In genomic region chr6:36196049-36196879, GRCh38 we compare ENCODE assay signal across 8 cellular contexts. TPM values are rescaled to one million over a fixed set of nuclear protein-coding genes. Genes with fewer than 3 reads are reported as not detected.
DNase-seq lines count a peak whose midpoint lies in the region; TF ChIP-seq lines count a peak whose summit lies in the region.

Gene BRPF3, plus strand, starts transcription at chr6:36196744. Its CDS starts 3,579 bp downstream, at chr6:36200323.

- H3K9ac ChIP-seq in GM23248 = peak within 1 kb of the TSS; percentile 94

- no peaks in the 10 kb centered on the region for H3K27me3 ChIP-seq in GM23248 (replicated peaks; ENCODE audit: insufficient read depth)

- H3K27ac Mint-ChIP-seq in activated naive CD4-positive, alpha-beta T cell treated with anti-CD3 and anti-CD28 coated beads for 36 hours = peak within 1 kb of the TSS; percentile 93

- H3F3A ChIP-seq in GM23248 (ENCODE audit: insufficient read depth) = peaks cover 6% of the 10 kb centered on the region; the same call in 1 of the 2 replicates

- H3K4me3 Mint-ChIP-seq in activated naive CD4-positive, alpha-beta T cell treated with anti-CD3 and anti-CD28 coated beads for 36 hours = peak within 1 kb of the TSS; percentile 89

- peaks cover 41% of the 10 kb centered on the region for H3K79me2 ChIP-seq in GM23248 (ENCODE audit: insufficient read depth)

- DNase-seq in DMS79 (lab: John Stamatoyannopoulos, UW) (peak; percentile 68), GM23248 (peak; percentile 86), M059J (ENCODE audit: low read depth) (peak; percentile 72), SK-MEL-5 (ENCODE audit: low read depth, low spot score) (peak; percentile 61), germinal center (ENCODE audit: low spot score) (peak; percentile 84), non-pigmented ciliary epithelial cell (ENCODE audit: low read depth) (peak; percentile 4)
- DNase-seq in activated naive CD4-positive, alpha-beta T cell treated with anti-CD3 and anti-CD28 coated beads for 36 hours = peak; percentile 79

- H3K9me3 Mint-ChIP-seq in activated naive CD4-positive, alpha-beta T cell treated with anti-CD3 and anti-CD28 coated beads for 36 hours = peaks cover 1% of the 10 kb centered on the region

- 1 to 2% methylated on average over 51 to 64 of the region's 81 CpGs for WGBS in GM23248 (ENCODE audit: low coverage in 1 of 2, low lambda C conversion rate in 2 of 2, missing lambda C conversion rate in 2 of 2), 2 experiments

- intact Hi-C loops in activated naive CD4-positive, alpha-beta T cell treated with anti-CD3 and anti-CD28 coated beads for 36 hours (cut with micrococcal nuclease) = loop anchor here (1.0 to 5.0 kb wide), 5 partner anchors 65 to 161 kb away; no protein-coding TSS in a partner anchor

- H3K4me3 ChIP-seq in GM23248 = peak within 1 kb of the TSS; percentile 85

- peak within 1 kb of the TSS; percentile 71 for H3K27ac ChIP-seq in GM23248

- peak within 1 kb of the TSS; percentile 91 for H2AFZ ChIP-seq in GM23248

- peaks cover 35% of the 10 kb centered on the region for H3K4me1 Mint-ChIP-seq in activated naive CD4-positive, alpha-beta T cell treated with anti-CD3 and anti-CD28 coated beads for 36 hours (ENCODE audit: low read depth)

- H3K9me2 ChIP-seq in GM23248 (ENCODE audit: insufficient read depth) = no peaks in the 10 kb centered on the region

- no peaks in the 10 kb centered on the region for H3K9me3 ChIP-seq in GM23248 (ENCODE audit: low read depth)

- H3K36me3 ChIP-seq in GM23248 (ENCODE audit: low read depth) = no peaks in the 10 kb centered on the region

- TF ChIP-seq CTCF in subcutaneous adipose tissue (IDR thresholded peaks at IDR 0.05; ENCODE audit: low read depth) = no peak

- peak within 1 kb of the TSS; percentile 94 for H3K4me2 ChIP-seq in GM23248 (ENCODE audit: unreplicated experiment)

- 0 out of 2 replicates have a peak, but pooled peaks cover 5% of the 10 kb centered on the region for H3K4me1 ChIP-seq in GM23248 (ENCODE audit: insufficient read depth)

- in situ Hi-C loops in GM23248 (cut with MboI) = no loop called here
- in situ Hi-C loops in SK-MEL-5 (cut with HindIII; ENCODE audit: low pct_unique_long_range_greater_than_20kb, low sequenced_read_pairs) = no loop called here

- no peaks in the 10 kb centered on the region for H3K27me3 Mint-ChIP-seq in activated naive CD4-positive, alpha-beta T cell treated with anti-CD3 and anti-CD28 coated beads for 36 hours (ENCODE audit: low read depth)

- CTCF ChIA-PET in activated naive CD4-positive, alpha-beta T cell treated with anti-CD3 and anti-CD28 coated beads for 36 hours (lab: Charles Lee) = interaction anchor here (0.9 to 1.6 kb wide), 3 partner anchors 73 to 101 kb away, joined by 4 to 5 read pairs (median 5); no protein-coding TSS in a partner anchor

- peaks cover 10% of the 10 kb centered on the region for H3K36me3 Mint-ChIP-seq in activated naive CD4-positive, alpha-beta T cell treated with anti-CD3 and anti-CD28 coated beads for 36 hours (ENCODE audit: low read depth)

- no peaks in the 10 kb centered on the region for H4K20me1 ChIP-seq in GM23248 (ENCODE audit: insufficient read depth)

RNA-seq across cellular contexts. Expression of gene BRPF3, which starts in this region (rescaled TPM):
- total RNA-seq in GM23248 (2014; rRNA removed; shearing (Covaris generic)) = 7.9 and 11.3 TPM in 2 replicates
- 5.8 and 6.3 TPM in 2 replicates for polyA plus RNA-seq in GM23248 (2016; fragmentation: Nextera tagmentation; extraction: Ambion mirVana)
- total RNA-seq in M059J (2014; rRNA removed; shearing (Covaris generic)) = 22.2 and 35.1 TPM in 2 replicates
- 5.3 and 6.0 TPM in 2 replicates for total RNA-seq in SK-MEL-5 (2014; rRNA removed; shearing (Covaris generic))
- polyA plus RNA-seq in SK-MEL-5 (2015; cell fraction: cytosol; rRNA removed) = 15.0 and 20.5 TPM in 2 replicates
- 12.8 and 14.1 TPM in 2 replicates for polyA plus RNA-seq in SK-MEL-5 (2015; cell fraction: nucleus; rRNA removed)
- 10 to 100 TPM; 15.3 to 15.9 TPM for total RNA-seq in activated naive CD4-positive, alpha-beta T cell treated with anti-CD3 and anti-CD28 coated beads for 36 hours
- total RNA-seq in subcutaneous adipose tissue = 10 to 100 TPM; 12.7 to 31.1 (median 20.3) TPM

Comparison
In these comparisons a context has a peak if more than half of its experiments do, and no peak if none do; other contexts are left out.
1. Peak in every context shown above with its lines: DNase-seq, H3K4me3 ChIP-seq and H3K27ac ChIP-seq.
2. DNase-seq: peak in every context shown above with its lines; median percentile 86 in GM23248; 84 in germinal center; 79 in activated naive CD4-positive, alpha-beta T cell treated with anti-CD3 and anti-CD28 coated beads for 36 hours; 72 in M059J; 68 in DMS79; 61 in SK-MEL-5; 4 in non-pigmented ciliary epithelial cell.